11 cellular contexts compared by ENCODE assay signal in genomic region chr5:133405275-133406034, GRCh38.
DNase-seq lines count a peak whose midpoint lies in the region; ATAC-seq and TF ChIP-seq lines count a peak whose summit lies in the region.
"Had no signal": no experiment of that assay in that cellular context is flagged by ENCODE, and none has a peak within 500 bp of the region (broad histone marks: within the 10 kb centered on the region; RNA-seq: fewer than 3 reads in every experiment).

No MANE protein-coding gene starts in this region.

- H3K27ac ChIP-seq in endodermal cell (ENCODE audit: low read depth, low read length) (no peak overlapping the region), vagina (no peak overlapping the region), GM23338 (ENCODE audit: low read depth) (no peak overlapping the region)
- H3K27ac ChIP-seq: BLaER1 had no signal

- H3K4me2 ChIP-seq in GM23338: no peak overlapping the region
- H3K4me2 ChIP-seq: BLaER1 had no signal

- no peaks in the 10 kb centered on the region for H3K36me3 Mint-ChIP-seq in chondrocyte (ENCODE audit: low read depth)
- no peaks in the 10 kb centered on the region for H3K36me3 Mint-ChIP-seq in endodermal cell (ENCODE audit: low read depth)
- no peaks in the 10 kb centered on the region for H3K36me3 Mint-ChIP-seq in osteocyte (ENCODE audit: unreplicated experiment)
- H3K36me3 Mint-ChIP-seq in GM23338 (ENCODE audit: low read depth): no peaks in the 10 kb centered on the region

- TF ChIP-seq POLR2A in vagina (IDR thresholded peaks at IDR 0.05): no peak

- no peak overlapping the region for H3K9ac ChIP-seq in endodermal cell (ENCODE audit: extremely low read depth, low read length, poor library complexity, severe bottlenecking)
- H3K9ac ChIP-seq: BLaER1 had no signal

- 90 to 96% methylated on average over 14 to 17 of the region's 17 CpGs for WGBS in endodermal cell (ENCODE audit: insufficient coverage in 1 of 2, insufficient read length in 1 of 2), 2 experiments

- H3K4me1 ChIP-seq in endodermal cell (ENCODE audit: control insufficient read depth, insufficient read depth, low read length): no peaks in the 10 kb centered on the region
- no peaks in the 10 kb centered on the region for H3K4me1 ChIP-seq in vagina
- no peaks in the 10 kb centered on the region; the same call in 1 of the 2 replicates for H3K4me1 ChIP-seq in GM23338 (ENCODE audit: insufficient read depth)
- H3K4me1 ChIP-seq: Caco-2 had no signal

- no peaks in the 10 kb centered on the region for H3K4me1 Mint-ChIP-seq in chondrocyte (ENCODE audit: low read depth)
- peaks cover 11% of the 10 kb centered on the region for H3K4me1 Mint-ChIP-seq in endodermal cell
- H3K4me1 Mint-ChIP-seq in osteocyte (ENCODE audit: unreplicated experiment): no peaks in the 10 kb centered on the region
- H3K4me1 Mint-ChIP-seq in GM23338: peaks cover 18% of the 10 kb centered on the region
- H3K4me1 Mint-ChIP-seq: CD8-positive, alpha-beta memory T cell had no signal

- H3K9me3 ChIP-seq in endodermal cell (ENCODE audit: control insufficient read depth, low read length) (no peaks in the 10 kb centered on the region), vagina (no peaks in the 10 kb centered on the region)
- H3K9me3 ChIP-seq: BLaER1, Caco-2 had no signal

- peak; percentile 68 for DNase-seq in chondrocyte (ENCODE audit: low spot score)
- peak; percentile 26 for DNase-seq in endodermal cell
- DNase-seq in osteocyte (ENCODE audit: extremely low spot score, unreplicated experiment): peak; percentile 70
- peak; percentile 64 to 84 for DNase-seq in vagina (ENCODE audit: extremely low spot score in 2 of 2)
- DNase-seq in GM23338 (ENCODE audit: low spot score): no peak
- no peak for DNase-seq in SK-N-DZ (ENCODE audit: low spot score)
- no peak for DNase-seq in SKM-1 (lab: John Stamatoyannopoulos, UW; ENCODE audit: unreplicated experiment)
- DNase-seq: Caco-2; CD8-positive, alpha-beta memory T cell; GDM1 had no signal

- H3K27me3 Mint-ChIP-seq in chondrocyte (ENCODE audit: low read depth) (peaks cover 11% of the 10 kb centered on the region), endodermal cell (ENCODE audit: insufficient read depth) (no peaks in the 10 kb centered on the region), osteocyte (ENCODE audit: unreplicated experiment) (peaks cover 17% of the 10 kb centered on the region), GM23338 (ENCODE audit: insufficient read depth, low read depth, poor library complexity) (peaks cover 4% of the 10 kb centered on the region)

- no peak for TF ChIP-seq CTCF in chondrocyte (IDR thresholded peaks at IDR 0.05)
- TF ChIP-seq CTCF in endodermal cell (conservative IDR thresholded peaks at IDR 0.05): no peak
- no peak for TF ChIP-seq CTCF in osteocyte (IDR thresholded peaks at IDR 0.05)
- TF ChIP-seq CTCF in vagina (IDR thresholded peaks at IDR 0.05): no peak
- TF ChIP-seq CTCF in GM23338 (conservative IDR thresholded peaks at IDR 0.05; ENCODE audit: low read depth in 2 of 2): no peak

- H3K79me2 ChIP-seq in GM23338 (replicated peaks; ENCODE audit: insufficient read depth): no peaks in the 10 kb centered on the region

- H3K9me2 ChIP-seq in GM23338 (ENCODE audit: insufficient read depth): peaks cover 5% of the 10 kb centered on the region; the same call in 1 of the 2 replicates

- H3K4me3 Mint-ChIP-seq in chondrocyte (ENCODE audit: unreplicated experiment): no peak overlapping the region
- no peak overlapping the region for H3K4me3 Mint-ChIP-seq in endodermal cell
- H3K4me3 Mint-ChIP-seq in osteocyte (ENCODE audit: unreplicated experiment): no peak overlapping the region
- no peak overlapping the region for H3K4me3 Mint-ChIP-seq in GM23338
- H3K4me3 Mint-ChIP-seq: CD8-positive, alpha-beta memory T cell had no signal

- H3F3A ChIP-seq in GM23338 (replicated peaks; ENCODE audit: low read depth): no peaks in the 10 kb centered on the region

- H3K27me3 ChIP-seq in endodermal cell (ENCODE audit: control insufficient read depth, insufficient read depth, low read length, poor library complexity, severe bottlenecking) (no peaks in the 10 kb centered on the region), vagina (no peaks in the 10 kb centered on the region), GM23338 (ENCODE audit: insufficient read depth) (no peaks in the 10 kb centered on the region)
- H3K27me3 ChIP-seq: BLaER1 had no signal

- H3K27ac Mint-ChIP-seq in chondrocyte (ENCODE audit: unreplicated experiment) (no peak overlapping the region), endodermal cell (no peak overlapping the region), osteocyte (ENCODE audit: unreplicated experiment) (no peak overlapping the region), GM23338 (no peak overlapping the region)

- no peaks in the 10 kb centered on the region for H4K20me1 ChIP-seq in GM23338 (replicated peaks; ENCODE audit: insufficient read depth)
- H4K20me1 ChIP-seq: BLaER1 had no signal

- H3K9me3 Mint-ChIP-seq in chondrocyte (ENCODE audit: low read depth): no peaks in the 10 kb centered on the region
- no peaks in the 10 kb centered on the region for H3K9me3 Mint-ChIP-seq in endodermal cell
- H3K9me3 Mint-ChIP-seq in osteocyte (ENCODE audit: unreplicated experiment): no peaks in the 10 kb centered on the region
- no peaks in the 10 kb centered on the region; the same call in 2 of the 3 replicates for H3K9me3 Mint-ChIP-seq in GM23338
- H3K9me3 Mint-ChIP-seq: CD8-positive, alpha-beta memory T cell had no signal

- ATAC-seq in GM23338: no peak

- no peak overlapping the region for H2AFZ ChIP-seq in GM23338

- H3K36me3 ChIP-seq in endodermal cell (ENCODE audit: control insufficient read depth, insufficient read depth, low read length): no peaks in the 10 kb centered on the region
- H3K36me3 ChIP-seq in vagina: no peaks in the 10 kb centered on the region
- H3K36me3 ChIP-seq in GM23338 (ENCODE audit: insufficient read depth): no peaks in the 10 kb centered on the region
- H3K36me3 ChIP-seq: BLaER1 had no signal

- H3K4me3 ChIP-seq in endodermal cell (ENCODE audit: low read length): no peak overlapping the region
- no peak overlapping the region for H3K4me3 ChIP-seq in vagina
- H3K4me3 ChIP-seq in GM23338: no peak overlapping the region
- H3K4me3 ChIP-seq: BLaER1 had no signal

- intact Hi-C loops in vagina (cut with DNase I): no loop called here

TF ChIP-seq in GM23338, 12 proteins besides CTCF, POLR2A, EP300 and RAD21:
- TF ChIP-seq STAT1 (IDR thresholded peaks at IDR 0.05; ENCODE audit: unreplicated experiment): no peak

Comparison
In these comparisons a context has a peak if more than half of its experiments do, and no peak if none do; other contexts are left out.
1. DNase-seq: peak in chondrocyte (single experiment), endodermal cell (single experiment), osteocyte (single experiment) and vagina (2 of 2); none in GM23338 (single experiment), SK-N-DZ (single experiment) and SKM-1 (single experiment).